ENCODE assay signal across 9 cellular contexts in genomic region chr2:191521608-191522208, GRCh38.
A peak's percentile ranks its signal among the peaks of the same experiment; 100 is the strongest.
DNase-seq lines count a peak whose midpoint lies in the region; ATAC-seq and TF ChIP-seq lines count a peak whose summit lies in the region.
"Had no signal": no experiment of that assay in that cellular context is flagged by ENCODE, and none has a peak within 500 bp of the region (broad histone marks: within the 10 kb centered on the region; RNA-seq: fewer than 3 reads in every experiment).

No MANE protein-coding gene starts in this region.

- ATAC-seq in GM21367 (IDR thresholded peaks at IDR 0.05; ENCODE audit: unreplicated experiment): no peak

- no peaks in the 10 kb centered on the region for H3K9me3 ChIP-seq in Peyer's patch

- TF ChIP-seq POLR2A in Peyer's patch (IDR thresholded peaks at IDR 0.05): no peak

- no peaks in the 10 kb centered on the region for H3K4me1 ChIP-seq in Peyer's patch

- no peak overlapping the region for H3K4me3 ChIP-seq in AG04449 (ENCODE audit: low read depth, low read length)
- H3K4me3 ChIP-seq in GM12865 (ENCODE audit: low read depth, low read length): no peak overlapping the region
- no peak overlapping the region for H3K4me3 ChIP-seq in Peyer's patch
- H3K4me3 ChIP-seq in foreskin fibroblast (ENCODE audit: low read depth in 1 of 2, low read length in 2 of 2): no peak overlapping the region

- CTCF ChIA-PET in AG04449 (lab: Yijun Ruan, JAX): interaction anchor here (0.7 to 6.2 kb wide), 42 partner anchors 8 to 484 kb away, joined by 3 to 139 read pairs (median 4); no protein-coding TSS in a partner anchor

- DNase-seq in AG04449 (ENCODE audit: low read depth, low spot score) (no peak), GM12865 (ENCODE audit: low read depth) (peak; percentile 7), Peyer's patch (no peak), foreskin fibroblast (peak; percentile 18 to 56), superior temporal gyrus (ENCODE audit: extremely low spot score) (peak; percentile 74), HPDE6-E6E7 (ENCODE audit: extremely low spot score) (no peak), NCI-H524 treated with DMSO at 0.1 percent for 48 hours (lab: John Stamatoyannopoulos, UW) (no peak)

- H3K27me3 ChIP-seq in Peyer's patch: no peaks in the 10 kb centered on the region

- peak; percentile 47 for TF ChIP-seq CTCF in AG04449 (IDR thresholded peaks at IDR 0.05; ENCODE audit: insufficient read depth, low read length, missing control alignments)
- TF ChIP-seq CTCF in GM12865 (IDR thresholded peaks at IDR 0.05; ENCODE audit: insufficient read depth, low read depth, low read length, missing control alignments): peak; percentile 52
- peak; percentile 28 to 92 (median 81) for TF ChIP-seq CTCF in Peyer's patch (IDR thresholded peaks at IDR 0.05)
- peak; percentile 57 for TF ChIP-seq CTCF in foreskin fibroblast (IDR thresholded peaks at IDR 0.05; ENCODE audit: low read depth, low read length)

- POLR2A ChIA-PET in AG04449 (lab: Yijun Ruan, JAX): no interaction called here

- H3K36me3 ChIP-seq in Peyer's patch: no peaks in the 10 kb centered on the region

- H3K27ac ChIP-seq in Peyer's patch: no peak overlapping the region
- H3K27ac ChIP-seq: epithelial cell of prostate had no signal

Comparison
In these comparisons a context has a peak if more than half of its experiments do, and no peak if none do; other contexts are left out.
1. DNase-seq: peak in GM12865 (single experiment), foreskin fibroblast (2 of 2) and superior temporal gyrus (single experiment); none in AG04449 (single experiment), Peyer's patch (0 of 3), HPDE6-E6E7 (single experiment) and NCI-H524 treated with DMSO at 0.1 percent for 48 hours (single experiment).
2. Peak in every context shown above with its lines, with median percentiles within 50 percentile points of each other: CTCF ChIP-seq.